ENCODE assay signal across 1 cellular context in genomic region chr11:116787786-116788486, GRCh38.
TF ChIP-seq lines count a peak whose summit lies in the region.

TSS of gene ZPR1 (minus strand) at chr11:116788023. CDS start at chr11:116787990, 33 bp downstream.

TF ChIP-seq in K562, 482 proteins besides CTCF, POLR2A, EP300 and RAD21 (continued from another document):
- TF ChIP-seq, protein P1, sequence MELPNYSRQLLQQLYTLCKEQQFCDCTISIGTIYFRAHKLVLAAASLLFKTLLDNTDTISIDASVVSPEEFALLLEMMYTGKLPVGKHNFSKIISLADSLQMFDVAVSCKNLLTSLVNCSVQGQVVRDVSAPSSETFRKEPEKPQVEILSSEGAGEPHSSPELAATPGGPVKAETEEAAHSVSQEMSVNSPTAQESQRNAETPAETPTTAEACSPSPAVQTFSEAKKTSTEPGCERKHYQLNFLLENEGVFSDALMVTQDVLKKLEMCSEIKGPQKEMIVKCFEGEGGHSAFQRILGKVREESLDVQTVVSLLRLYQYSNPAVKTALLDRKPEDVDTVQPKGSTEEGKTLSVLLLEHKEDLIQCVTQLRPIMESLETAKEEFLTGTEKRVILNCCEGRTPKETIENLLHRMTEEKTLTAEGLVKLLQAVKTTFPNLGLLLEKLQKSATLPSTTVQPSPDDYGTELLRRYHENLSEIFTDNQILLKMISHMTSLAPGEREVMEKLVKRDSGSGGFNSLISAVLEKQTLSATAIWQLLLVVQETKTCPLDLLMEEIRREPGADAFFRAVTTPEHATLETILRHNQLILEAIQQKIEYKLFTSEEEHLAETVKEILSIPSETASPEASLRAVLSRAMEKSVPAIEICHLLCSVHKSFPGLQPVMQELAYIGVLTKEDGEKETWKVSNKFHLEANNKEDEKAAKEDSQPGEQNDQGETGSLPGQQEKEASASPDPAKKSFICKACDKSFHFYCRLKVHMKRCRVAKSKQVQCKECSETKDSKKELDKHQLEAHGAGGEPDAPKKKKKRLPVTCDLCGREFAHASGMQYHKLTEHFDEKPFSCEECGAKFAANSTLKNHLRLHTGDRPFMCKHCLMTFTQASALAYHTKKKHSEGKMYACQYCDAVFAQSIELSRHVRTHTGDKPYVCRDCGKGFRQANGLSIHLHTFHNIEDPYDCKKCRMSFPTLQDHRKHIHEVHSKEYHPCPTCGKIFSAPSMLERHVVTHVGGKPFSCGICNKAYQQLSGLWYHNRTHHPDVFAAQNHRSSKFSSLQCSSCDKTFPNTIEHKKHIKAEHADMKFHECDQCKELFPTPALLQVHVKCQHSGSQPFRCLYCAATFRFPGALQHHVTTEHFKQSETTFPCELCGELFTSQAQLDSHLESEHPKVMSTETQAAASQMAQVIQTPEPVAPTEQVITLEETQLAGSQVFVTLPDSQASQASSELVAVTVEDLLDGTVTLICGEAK (IDR thresholded peaks at IDR 0.05), result peak; percentile 92
- TF ChIP-seq, protein P1 (CRISPR knock-in tag; IDR thresholded peaks at IDR 0.05), result no peak
- peak; percentile 91 for TF ChIP-seq POLR2G (IDR thresholded peaks at IDR 0.05; ENCODE audit: low read depth, low read length)
- TF ChIP-seq MNT (conservative IDR thresholded peaks at IDR 0.05), result peak; percentile 83 to 92
- TF ChIP-seq DACH1 (IDR thresholded peaks at IDR 0.05; ENCODE audit: partially characterized antibody), result peak; percentile 98
- 0 out of 2 replicates have a peak, but pooled peaks have one; percentile 35 for TF ChIP-seq THRB (CRISPR knock-in tag; conservative IDR thresholded peaks at IDR 0.05)
- TF ChIP-seq ZNF830 (CRISPR knock-in tag; IDR thresholded peaks at IDR 0.05), result no peak
- TF ChIP-seq NR2C2 (CRISPR knock-in tag; IDR thresholded peaks at IDR 0.05), result no peak
- TF ChIP-seq NR2C2 (tag; IDR thresholded peaks at IDR 0.05), result 0 out of 2 replicates have a peak, but pooled peaks have one; percentile 27
- TF ChIP-seq TGIF2 (CRISPR knock-in tag; IDR thresholded peaks at IDR 0.05), result peak; percentile 21; the same call in 1 of the 2 replicates
- peak; percentile 54; the same call in 1 of the 2 replicates for TF ChIP-seq MBD2 (IDR thresholded peaks at IDR 0.05; ENCODE audit: borderline replicate concordance, low read depth)
- no peak for TF ChIP-seq RAD51 (IDR thresholded peaks at IDR 0.05; ENCODE audit: borderline replicate concordance, low read depth)
- TF ChIP-seq YY1 (IDR thresholded peaks at IDR 0.05; ENCODE audit: borderline replicate concordance in 1 of 3, control insufficient read depth in 1 of 3, extremely low read depth in 1 of 3, insufficient read depth in 3 of 3, insufficient read length in 1 of 3, insufficient replicate concordance in 2 of 3, low read depth in 1 of 3, low read length in 2 of 3), result peak; percentile 62 to 95 (median 85)
- peak; percentile 33; the same call in 1 of the 2 replicates for TF ChIP-seq SPI1 (IDR thresholded peaks at IDR 0.05; ENCODE audit: borderline replicate concordance, low read depth, low read length)
- peak; percentile 28; the same call in 1 of the 2 replicates for TF ChIP-seq RB1 (IDR thresholded peaks at IDR 0.05; ENCODE audit: low read depth)
- peak; percentile 55; the same call in 1 of the 2 replicates for TF ChIP-seq ZBTB7A (IDR thresholded peaks at IDR 0.05; ENCODE audit: borderline replicate concordance, control insufficient read depth, low read depth, low read length)
- peak; percentile 32; the same call in 1 of the 2 replicates for TF ChIP-seq RFX1 (IDR thresholded peaks at IDR 0.05)
- TF ChIP-seq ZNF431 (CRISPR knock-in tag; IDR thresholded peaks at IDR 0.05), result no peak
- TF ChIP-seq ETS1 (conservative IDR thresholded peaks at IDR 0.05; ENCODE audit: control insufficient read depth, low read depth, low read length), result peak; percentile 92
TF ChIP-seq in K562: peak in this region for 87.
